In the genomic region with DNA sequence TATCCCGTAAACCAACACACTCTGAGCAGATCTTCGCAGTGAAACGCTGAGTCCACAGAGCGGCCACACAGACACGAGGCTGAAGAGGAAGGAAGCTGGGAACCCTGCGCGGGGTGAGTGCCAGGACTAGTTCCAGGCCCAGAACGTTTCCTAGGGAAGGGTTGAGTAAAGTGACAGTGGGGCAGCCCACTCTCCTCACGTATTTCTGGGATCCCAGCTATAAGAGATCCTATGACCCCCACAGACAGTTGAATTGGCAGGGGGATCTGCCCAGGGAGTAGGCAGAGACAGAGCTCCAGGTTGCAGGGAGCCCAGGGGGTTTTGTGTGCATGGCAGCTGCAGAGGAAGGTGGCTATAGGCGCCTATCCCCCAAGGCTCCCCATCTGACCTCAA, we compare ENCODE assay signal across 8 cellular contexts. TPM values are rescaled to one million over a fixed set of nuclear protein-coding genes. Genes with fewer than 3 reads are reported as not detected.
A peak's percentile ranks its signal among the peaks of the same experiment; 100 is the strongest.
DNase-seq lines count a peak whose midpoint lies in the region; ATAC-seq, FAIRE-seq and TF ChIP-seq lines count a peak whose summit lies in the region.

No MANE protein-coding gene starts in this region.

- DNase-seq in NCI-H1694 treated with DMSO at 0.1 percent for 48 hours (lab: John Stamatoyannopoulos, UW) (peak; percentile 54), NCI-H1694 (lab: John Stamatoyannopoulos, UW) (no peak), MG63 (no peak), astrocyte (ENCODE audit: low read depth) (no peak), hippocampal formation (lab: John Stamatoyannopoulos, UW) (peak; percentile 51 to 67), prostate gland (ENCODE audit: low spot score) (peak; percentile 31), NCI-H446 treated with DMSO at 0.1 percent for 48 hours (lab: John Stamatoyannopoulos, UW) (no peak)

- H3K4me2 ChIP-seq in astrocyte (ENCODE audit: low read length): peak overlapping the region; percentile 98

- H3K27ac ChIP-seq in astrocyte (ENCODE audit: low read depth, low read length) (peak overlapping the region; percentile 91), prostate gland (peak overlapping the region; percentile 90 to 92)

- no peak for FAIRE-seq in astrocyte (lab: Jason Lieb, UNC)

- H3K4me3 Mint-ChIP-seq in astrocyte (ENCODE audit: unreplicated experiment): peak overlapping the region; percentile 91

- no peaks in the 10 kb centered on the region for H3K27me3 Mint-ChIP-seq in astrocyte (ENCODE audit: low read depth, unreplicated experiment)

- WGBS in prostate gland: 1% methylated on average over 10 of the region's 10 CpGs

- peak overlapping the region; percentile 52 for H3K4me3 ChIP-seq in MG63
- H3K4me3 ChIP-seq in astrocyte (ENCODE audit: insufficient read depth, low read depth, low read length): peak overlapping the region; percentile 75
- H3K4me3 ChIP-seq in prostate gland: peak overlapping the region; percentile 43 to 47

- H3K4me1 ChIP-seq in astrocyte (ENCODE audit: insufficient read depth, low read length) (peaks cover 7% of the 10 kb centered on the region), prostate gland (replicated peaks) (no peaks in the 10 kb centered on the region)

- H3K27ac Mint-ChIP-seq in astrocyte (ENCODE audit: unreplicated experiment): peak overlapping the region; percentile 5

- H3K79me2 ChIP-seq in astrocyte (ENCODE audit: insufficient read depth, low read length): no peaks in the 10 kb centered on the region

- H4K20me1 ChIP-seq in astrocyte (ENCODE audit: insufficient read depth, low read length): no peaks in the 10 kb centered on the region

- H3K4me1 Mint-ChIP-seq in astrocyte (ENCODE audit: low read depth, unreplicated experiment): peaks cover 17% of the 10 kb centered on the region

- H3K9ac ChIP-seq in astrocyte (ENCODE audit: low read length): peak overlapping the region; percentile 88

- peak overlapping the region; percentile 93 for H2AFZ ChIP-seq in astrocyte (ENCODE audit: low read depth, low read length)

- no peaks in the 10 kb centered on the region for H3K36me3 ChIP-seq in MG63
- H3K36me3 ChIP-seq in astrocyte (ENCODE audit: insufficient read depth, low read length): no peaks in the 10 kb centered on the region
- H3K36me3 ChIP-seq in prostate gland: no peaks in the 10 kb centered on the region

- ATAC-seq in GM21786 (IDR thresholded peaks at IDR 0.05; ENCODE audit: unreplicated experiment): peak; percentile 15

- H3K27me3 ChIP-seq in MG63 (no peaks in the 10 kb centered on the region), astrocyte (ENCODE audit: insufficient read depth, low read length) (no peaks in the 10 kb centered on the region), prostate gland (replicated peaks; ENCODE audit: insufficient read depth) (no peaks in the 10 kb centered on the region)

- TF ChIP-seq CTCF in astrocyte (IDR thresholded peaks at IDR 0.05; ENCODE audit: insufficient read depth, low read depth, low read length): no peak
- no peak for TF ChIP-seq CTCF in prostate gland (IDR thresholded peaks at IDR 0.05)

- H3K36me3 Mint-ChIP-seq in astrocyte (ENCODE audit: low read depth, unreplicated experiment): no peaks in the 10 kb centered on the region

- intact Hi-C loops in prostate gland (cut with DNase I): loop anchor here (5.0 to 10.0 kb wide), 2 partner anchors 172 to 215 kb away; partner anchors contain the start of gene TSHR

- TF ChIP-seq POLR2A in prostate gland (IDR thresholded peaks at IDR 0.05): no peak

- no peaks in the 10 kb centered on the region for H3K9me3 Mint-ChIP-seq in astrocyte (ENCODE audit: unreplicated experiment)

- H3K9me3 ChIP-seq in MG63 (no peaks in the 10 kb centered on the region), astrocyte (ENCODE audit: insufficient read depth, low read depth, low read length) (no peaks in the 10 kb centered on the region), prostate gland (no peaks in the 10 kb centered on the region)

RNA-seq across cellular contexts. Expression of gene GTF2A1, which starts 51.1 kb away (rescaled TPM):
- total RNA-seq in MG63 (2014; rRNA removed; shearing (Covaris generic); ENCODE audit: low replicate concordance): 16.1 and 22.8 TPM in 2 replicates
- 36.4 and 37.2 TPM in 2 replicates for total RNA-seq in astrocyte
- total RNA-seq in prostate gland: 10 to 100 TPM; 21.2 to 54.9 TPM

Comparison
In these comparisons a context has a peak if more than half of its experiments do, and no peak if none do; other contexts are left out.
1. DNase-seq: peak in NCI-H1694 treated with DMSO at 0.1 percent for 48 hours (single experiment), hippocampal formation (2 of 2) and prostate gland (single experiment); none in NCI-H1694 (single experiment), MG63 (single experiment), astrocyte (single experiment) and NCI-H446 treated with DMSO at 0.1 percent for 48 hours (single experiment).
2. Peak in every context shown above with its lines, with median percentiles within 50 percentile points of each other: H3K4me3 ChIP-seq.